In the genomic region with DNA sequence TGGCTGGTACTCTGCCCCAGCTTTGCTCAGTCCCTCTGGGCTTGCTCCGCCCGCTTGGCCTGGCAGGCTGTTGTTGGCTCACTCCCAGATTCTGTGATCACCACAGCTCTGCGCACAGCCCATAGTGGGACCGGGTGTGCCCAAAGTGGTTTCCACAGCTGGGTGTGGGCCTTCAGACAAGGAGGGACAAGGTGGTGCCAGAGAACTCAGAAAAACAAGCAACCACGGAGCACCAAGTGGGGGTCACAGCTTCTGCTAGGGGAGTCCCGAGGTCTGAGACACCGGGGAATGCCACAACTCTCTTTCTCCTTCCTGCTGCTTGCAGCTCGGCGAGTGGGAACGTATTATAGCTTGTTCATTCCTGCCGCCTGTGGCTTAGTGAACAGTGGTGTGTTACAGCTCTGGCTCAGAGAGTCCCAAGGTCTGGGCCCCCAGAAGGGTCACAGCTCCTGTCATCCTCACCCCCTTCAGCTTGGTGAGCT, we compare ENCODE assay signal across 10 cellular contexts. TPM values are rescaled to one million over a fixed set of nuclear protein-coding genes. Genes with fewer than 3 reads are reported as not detected.
DNase-seq lines count a peak whose midpoint lies in the region; ATAC-seq, FAIRE-seq and TF ChIP-seq lines count a peak whose summit lies in the region.
"Had no signal": no experiment of that assay in that cellular context is flagged by ENCODE, and none has a peak within 500 bp of the region (broad histone marks: within the 10 kb centered on the region; RNA-seq: fewer than 3 reads in every experiment).

No MANE protein-coding gene starts in this region.

- no peak for DNase-seq in GM19239 (ENCODE audit: insufficient read length, low spot score)
- DNase-seq in smooth muscle cell (lab: John Stamatoyannopoulos, UW; ENCODE audit: unreplicated experiment): no peak
- DNase-seq in stimulated activated effector memory CD8-positive, alpha-beta T cell treated with anti-CD3 and anti-CD28 coated beads, Interleukin-12 subunit alpha, Interleukin-12 subunit beta, amount 100 ng/mL, for 72 hours (ENCODE audit: low spot score in 2 of 2): no peak

- H3K9me3 Mint-ChIP-seq in stimulated activated effector memory CD8-positive, alpha-beta T cell treated with anti-CD3 and anti-CD28 coated beads, Interleukin-12 subunit alpha, Interleukin-12 subunit beta, amount 100 ng/mL, for 72 hours: no peaks in the 10 kb centered on the region

- peak; percentile 30 for ATAC-seq in HG03571 (IDR thresholded peaks at IDR 0.05; ENCODE audit: unreplicated experiment)
- ATAC-seq in gastroesophageal sphincter: peak; percentile 79
- no peak for ATAC-seq in HG03342 (IDR thresholded peaks at IDR 0.05; ENCODE audit: unreplicated experiment)
- no peak for ATAC-seq in SK-N-SH treated with all-trans-retinoic acid at 6 μM for 48 hours
- no peak for ATAC-seq in HG02973 (IDR thresholded peaks at IDR 0.05; ENCODE audit: unreplicated experiment)
- ATAC-seq in stimulated activated effector memory CD8-positive, alpha-beta T cell treated with anti-CD3 and anti-CD28 coated beads, Interleukin-12 subunit alpha, Interleukin-12 subunit beta, amount 100 ng/mL, for 72 hours: no peak

- no peaks in the 10 kb centered on the region for H3K79me2 ChIP-seq in smooth muscle cell (ENCODE audit: low read depth)

- H3K9me3 ChIP-seq in gastroesophageal sphincter (no peaks in the 10 kb centered on the region), smooth muscle cell (replicated peaks; ENCODE audit: low read depth) (no peaks in the 10 kb centered on the region)

- no peaks in the 10 kb centered on the region for H3K36me3 Mint-ChIP-seq in stimulated activated effector memory CD8-positive, alpha-beta T cell treated with anti-CD3 and anti-CD28 coated beads, Interleukin-12 subunit alpha, Interleukin-12 subunit beta, amount 100 ng/mL, for 72 hours
- H3K36me3 Mint-ChIP-seq: activated naive CD8-positive, alpha-beta T cell had no signal

- H3K27ac Mint-ChIP-seq in stimulated activated effector memory CD8-positive, alpha-beta T cell treated with anti-CD3 and anti-CD28 coated beads, Interleukin-12 subunit alpha, Interleukin-12 subunit beta, amount 100 ng/mL, for 72 hours: no peak overlapping the region
- H3K27ac Mint-ChIP-seq: activated naive CD8-positive, alpha-beta T cell had no signal

- H3F3A ChIP-seq in smooth muscle cell (ENCODE audit: low read depth): peaks cover 8% of the 10 kb centered on the region

- H3K4me2 ChIP-seq in smooth muscle cell: no peak overlapping the region

- TF ChIP-seq POLR2A in gastroesophageal sphincter (IDR thresholded peaks at IDR 0.05): no peak

- TF ChIP-seq CTCF in gastroesophageal sphincter (IDR thresholded peaks at IDR 0.05) (no peak), smooth muscle cell (IDR thresholded peaks at IDR 0.05; ENCODE audit: borderline replicate concordance, insufficient read depth, poor library complexity, severe bottlenecking) (no peak)

- H3K9ac ChIP-seq in smooth muscle cell (ENCODE audit: low read depth): no peak overlapping the region

- 71 to 91% methylated on average over 6 to 8 of the region's 11 CpGs for WGBS in gastroesophageal sphincter (ENCODE audit: low coverage in 1 of 2), 2 donors
- 93% methylated on average over 11 of the region's 11 CpGs for WGBS in smooth muscle cell (ENCODE audit: low lambda C conversion rate)

- TF ChIP-seq EP300 in gastroesophageal sphincter (IDR thresholded peaks at IDR 0.05): no peak

- H3K27ac ChIP-seq in gastroesophageal sphincter (peak overlapping the region in 2 of 4 donors; percentile 26 to 31), smooth muscle cell (ENCODE audit: low read depth) (no peak overlapping the region)
- H3K27ac ChIP-seq: HL-60 had no signal

- no peaks in the 10 kb centered on the region for H3K4me1 ChIP-seq in gastroesophageal sphincter
- H3K4me1 ChIP-seq in smooth muscle cell (ENCODE audit: low read depth): peaks cover 6% of the 10 kb centered on the region

- FAIRE-seq in GM19239 (lab: Jason Lieb, UNC): peak; percentile 23

- H3K4me1 Mint-ChIP-seq in stimulated activated effector memory CD8-positive, alpha-beta T cell treated with anti-CD3 and anti-CD28 coated beads, Interleukin-12 subunit alpha, Interleukin-12 subunit beta, amount 100 ng/mL, for 72 hours: no peaks in the 10 kb centered on the region

- no peaks in the 10 kb centered on the region for H4K20me1 ChIP-seq in smooth muscle cell (ENCODE audit: low read depth)

- no peak overlapping the region for H3K4me3 Mint-ChIP-seq in stimulated activated effector memory CD8-positive, alpha-beta T cell treated with anti-CD3 and anti-CD28 coated beads, Interleukin-12 subunit alpha, Interleukin-12 subunit beta, amount 100 ng/mL, for 72 hours
- H3K4me3 Mint-ChIP-seq: activated naive CD8-positive, alpha-beta T cell had no signal

- H3K4me3 ChIP-seq in gastroesophageal sphincter (no peak overlapping the region), smooth muscle cell (no peak overlapping the region)

- H3K36me3 ChIP-seq in gastroesophageal sphincter: no peaks in the 10 kb centered on the region
- no peaks in the 10 kb centered on the region for H3K36me3 ChIP-seq in smooth muscle cell (ENCODE audit: low read depth)

- H2AFZ ChIP-seq in smooth muscle cell (ENCODE audit: low read depth): peak overlapping the region; percentile 39

- H3K27me3 ChIP-seq in gastroesophageal sphincter (no peaks in the 10 kb centered on the region), smooth muscle cell (ENCODE audit: low read depth) (no peaks in the 10 kb centered on the region)

TF ChIP-seq in SK-N-SH treated with all-trans-retinoic acid at 6 μM for 48 hours, 23 proteins besides CTCF, POLR2A, EP300 and RAD21:
- no peak for TF ChIP-seq ZC3H10 (CRISPR knock-in tag; IDR thresholded peaks at IDR 0.05)
- TF ChIP-seq, protein P1, sequence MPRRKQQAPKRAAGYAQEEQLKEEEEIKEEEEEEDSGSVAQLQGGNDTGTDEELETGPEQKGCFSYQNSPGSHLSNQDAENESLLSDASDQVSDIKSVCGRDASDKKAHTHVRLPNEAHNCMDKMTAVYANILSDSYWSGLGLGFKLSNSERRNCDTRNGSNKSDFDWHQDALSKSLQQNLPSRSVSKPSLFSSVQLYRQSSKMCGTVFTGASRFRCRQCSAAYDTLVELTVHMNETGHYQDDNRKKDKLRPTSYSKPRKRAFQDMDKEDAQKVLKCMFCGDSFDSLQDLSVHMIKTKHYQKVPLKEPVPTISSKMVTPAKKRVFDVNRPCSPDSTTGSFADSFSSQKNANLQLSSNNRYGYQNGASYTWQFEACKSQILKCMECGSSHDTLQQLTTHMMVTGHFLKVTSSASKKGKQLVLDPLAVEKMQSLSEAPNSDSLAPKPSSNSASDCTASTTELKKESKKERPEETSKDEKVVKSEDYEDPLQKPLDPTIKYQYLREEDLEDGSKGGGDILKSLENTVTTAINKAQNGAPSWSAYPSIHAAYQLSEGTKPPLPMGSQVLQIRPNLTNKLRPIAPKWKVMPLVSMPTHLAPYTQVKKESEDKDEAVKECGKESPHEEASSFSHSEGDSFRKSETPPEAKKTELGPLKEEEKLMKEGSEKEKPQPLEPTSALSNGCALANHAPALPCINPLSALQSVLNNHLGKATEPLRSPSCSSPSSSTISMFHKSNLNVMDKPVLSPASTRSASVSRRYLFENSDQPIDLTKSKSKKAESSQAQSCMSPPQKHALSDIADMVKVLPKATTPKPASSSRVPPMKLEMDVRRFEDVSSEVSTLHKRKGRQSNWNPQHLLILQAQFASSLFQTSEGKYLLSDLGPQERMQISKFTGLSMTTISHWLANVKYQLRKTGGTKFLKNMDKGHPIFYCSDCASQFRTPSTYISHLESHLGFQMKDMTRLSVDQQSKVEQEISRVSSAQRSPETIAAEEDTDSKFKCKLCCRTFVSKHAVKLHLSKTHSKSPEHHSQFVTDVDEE (CRISPR knock-in tag; IDR thresholded peaks at IDR 0.05): no peak
- no peak for TF ChIP-seq ZNF565 (CRISPR knock-in tag; conservative IDR thresholded peaks at IDR 0.05; ENCODE audit: low read depth)
- no peak for TF ChIP-seq CSRNP3 (CRISPR knock-in tag; IDR thresholded peaks at IDR 0.05)
- TF ChIP-seq ZFP30 (CRISPR knock-in tag; IDR thresholded peaks at IDR 0.05): no peak
- TF ChIP-seq CSDC2 (CRISPR knock-in tag; IDR thresholded peaks at IDR 0.05): no peak
- no peak for TF ChIP-seq ZFP3 (CRISPR knock-in tag; IDR thresholded peaks at IDR 0.05)
- TF ChIP-seq, protein P2, sequence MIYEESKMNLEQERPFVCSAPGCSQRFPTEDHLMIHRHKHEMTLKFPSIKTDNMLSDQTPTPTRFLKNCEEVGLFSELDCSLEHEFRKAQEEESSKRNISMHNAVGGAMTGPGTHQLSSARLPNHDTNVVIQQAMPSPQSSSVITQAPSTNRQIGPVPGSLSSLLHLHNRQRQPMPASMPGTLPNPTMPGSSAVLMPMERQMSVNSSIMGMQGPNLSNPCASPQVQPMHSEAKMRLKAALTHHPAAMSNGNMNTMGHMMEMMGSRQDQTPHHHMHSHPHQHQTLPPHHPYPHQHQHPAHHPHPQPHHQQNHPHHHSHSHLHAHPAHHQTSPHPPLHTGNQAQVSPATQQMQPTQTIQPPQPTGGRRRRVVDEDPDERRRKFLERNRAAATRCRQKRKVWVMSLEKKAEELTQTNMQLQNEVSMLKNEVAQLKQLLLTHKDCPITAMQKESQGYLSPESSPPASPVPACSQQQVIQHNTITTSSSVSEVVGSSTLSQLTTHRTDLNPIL (CRISPR knock-in tag; IDR thresholded peaks at IDR 0.05; ENCODE audit: low read depth): no peak
- no peak for TF ChIP-seq ARNTL (CRISPR knock-in tag; IDR thresholded peaks at IDR 0.05; ENCODE audit: borderline replicate concordance, low read depth)
- TF ChIP-seq ZNF70 (CRISPR knock-in tag; IDR thresholded peaks at IDR 0.05): no peak
- no peak for TF ChIP-seq BACH2 (CRISPR knock-in tag; IDR thresholded peaks at IDR 0.05; ENCODE audit: borderline replicate concordance)
- TF ChIP-seq PPARA (CRISPR knock-in tag; IDR thresholded peaks at IDR 0.05; ENCODE audit: borderline replicate concordance): no peak

RNA-seq across cellular contexts. Expression of gene KYNU, which starts 9.1 kb away (rescaled TPM):
- total RNA-seq in gastroesophageal sphincter (1 to 10 TPM in 3 of 4 donors, under 1 TPM in 1; 0.27 to 5.7 (median 3.6) TPM), smooth muscle cell (11.2 and 16.0 TPM in 2 replicates)
- 5.7 and 18.5 TPM in 2 replicates for polyA plus RNA-seq in smooth muscle cell

Comparison
In these comparisons a context has a peak if more than half of its experiments do, and no peak if none do; other contexts are left out.
1. ATAC-seq: peak in HG03571 (single experiment) and gastroesophageal sphincter (single experiment); none in HG03342 (single experiment), SK-N-SH treated with all-trans-retinoic acid at 6 μM for 48 hours (single experiment), HG02973 (single experiment) and stimulated activated effector memory CD8-positive, alpha-beta T cell treated with anti-CD3 and anti-CD28 coated beads, Interleukin-12 subunit alpha, Interleukin-12 subunit beta, amount 100 ng/mL, for 72 hours (single experiment).